31 cellular contexts compared by ENCODE assay signal in the genomic region with DNA sequence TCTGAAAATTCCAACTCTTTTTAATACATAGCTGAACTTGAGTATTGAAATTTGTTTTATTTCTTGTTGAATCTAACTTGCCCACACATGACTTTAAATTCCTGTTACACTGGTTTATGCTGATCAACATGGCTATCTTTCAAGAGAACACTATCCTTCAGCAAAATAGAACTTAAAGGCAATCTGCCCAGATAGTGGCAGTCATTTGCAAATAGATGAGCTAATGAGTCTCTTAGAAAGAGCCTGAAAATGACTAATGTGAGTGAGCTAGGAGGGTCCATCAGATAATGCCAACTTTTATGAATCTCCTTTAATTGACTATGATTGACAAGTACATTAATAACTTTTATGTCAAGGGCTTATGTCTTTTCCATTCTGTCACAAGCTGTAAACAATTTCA.
"Had no signal": no experiment of that assay in that cellular context is flagged by ENCODE, and none has a peak within 500 bp of the region (broad histone marks: within the 10 kb centered on the region; RNA-seq: fewer than 3 reads in every experiment).

No MANE protein-coding gene starts in this region.

- H3K4me1 Mint-ChIP-seq: activated CD4-positive, alpha-beta memory T cell treated with anti-CD3 and anti-CD28 coated beads, Interleukin-2, amount 10 ng/mL, durations not matched to agents 7 days and 5 days; activated CD4-positive, alpha-beta T cell treated with anti-CD3 and anti-CD28 coated beads, Interleukin-2, amount 10 ng/mL, durations not matched to agents 7 days and 5 days; activated T-helper 17 cell treated with anti-CD3 and anti-CD28 coated beads, Interleukin-2, amount 50 U/mL, for 72 hours; central memory CD8-positive, alpha-beta T cell had no signal

- H3K4me3 ChIP-seq: coronary artery, dorsolateral prefrontal cortex, esophagus muscularis mucosa, gastroesophageal sphincter, heart right ventricle, hepatocyte had no signal

- ATAC-seq: activated T-cell treated with anti-CD3 and anti-CD28 coated beads, Interleukin-2, amount 50 U/mL, for 4 hours; activated T-helper 17 cell treated with anti-CD3 and anti-CD28 coated beads, Interleukin-2, amount 50 U/mL, for 72 hours; effector memory CD8-positive, alpha-beta T cell; gastroesophageal sphincter; heart right ventricle; WTC11 had no signal

- H3K4me3 Mint-ChIP-seq: activated CD4-positive, alpha-beta memory T cell treated with anti-CD3 and anti-CD28 coated beads, Interleukin-2, amount 10 ng/mL, durations not matched to agents 7 days and 5 days; activated CD4-positive, alpha-beta T cell treated with anti-CD3 and anti-CD28 coated beads, Interleukin-2, amount 10 ng/mL, durations not matched to agents 7 days and 5 days; activated naive CD8-positive, alpha-beta T cell; activated T-cell treated with anti-CD3 and anti-CD28 coated beads, Interleukin-2, amount 50 U/mL, for 4 hours; activated T-helper 17 cell treated with anti-CD3 and anti-CD28 coated beads, Interleukin-2, amount 50 U/mL, for 72 hours; central memory CD8-positive, alpha-beta T cell; dendritic cell treated with granulocyte-macrophage colony-stimulating factor and Interleukin-4, amounts not matched to agents 40 ng/mL and 50 ng/mL, for 4 days; effector memory CD8-positive, alpha-beta T cell; WTC11 had no signal

- H3K9me3 Mint-ChIP-seq: activated CD4-positive, alpha-beta memory T cell treated with anti-CD3 and anti-CD28 coated beads, Interleukin-2, amount 10 ng/mL, durations not matched to agents 7 days and 5 days; activated CD4-positive, alpha-beta T cell treated with anti-CD3 and anti-CD28 coated beads, Interleukin-2, amount 10 ng/mL, durations not matched to agents 7 days and 5 days; activated T-helper 17 cell treated with anti-CD3 and anti-CD28 coated beads, Interleukin-2, amount 50 U/mL, for 72 hours; WTC11 had no signal

- H3K4me2 ChIP-seq: hepatocyte had no signal

- H3K9me3 ChIP-seq: esophagus muscularis mucosa, gastroesophageal sphincter, heart right ventricle had no signal

- H3K27ac ChIP-seq: brain microvascular endothelial cell, coronary artery, dorsolateral prefrontal cortex, esophagus muscularis mucosa, gastroesophageal sphincter, heart right ventricle, hepatocyte, VCaP had no signal

- DNase-seq: activated CD4-positive, alpha-beta memory T cell treated with anti-CD3 and anti-CD28 coated beads, Interleukin-2, amount 10 ng/mL, durations not matched to agents 7 days and 5 days; activated CD4-positive, alpha-beta T cell treated with anti-CD3 and anti-CD28 coated beads for 1 hour; activated CD4-positive, alpha-beta T cell treated with anti-CD3 and anti-CD28 coated beads for 4 hours; activated CD4-positive, alpha-beta T cell treated with anti-CD3 and anti-CD28 coated beads, Interleukin-2, amount 10 ng/mL, durations not matched to agents 7 days and 5 days; activated CD4-positive, alpha-beta T cell treated with anti-CD3 and anti-CD28 coated beads, Interleukin-2, amount 50 U/mL, for 4 hours; activated CD8-positive, alpha-beta memory T cell treated with anti-CD3 and anti-CD28 coated beads, Interleukin-2, amount 50 U/mL, for 48 hours; activated effector memory CD4-positive, alpha-beta T cell treated with Interleukin-2 at 50 U/mL for 16 hours; activated gamma-delta T cell treated with Interleukin-2 at 50 U/mL for 16 hours; activated naive CD4-positive, alpha-beta T cell treated with anti-CD3 and anti-CD28 coated beads, Interleukin-2, amount 50 U/mL, for 16 hours; activated naive CD4-positive, alpha-beta T cell treated with Interleukin-2 at 50 U/mL for 16 hours; activated T-cell treated with anti-CD3 and anti-CD28 coated beads for 4 hours; activated T-cell treated with anti-CD3 and anti-CD28 coated beads, Interleukin-2, amount 50 U/mL, for 4 hours; amniotic stem cell; anterior cingulate cortex; brain microvascular endothelial cell; dorsolateral prefrontal cortex; effector memory CD8-positive, alpha-beta T cell; erythroblast; foreskin melanocyte; heart right ventricle; T-helper 2 cell had no signal

- H3K36me3 ChIP-seq: brain microvascular endothelial cell, esophagus muscularis mucosa, gastroesophageal sphincter, heart right ventricle had no signal

- H3K36me3 Mint-ChIP-seq: activated naive CD8-positive, alpha-beta T cell; WTC11 had no signal

- H3K27ac Mint-ChIP-seq: activated CD4-positive, alpha-beta memory T cell treated with anti-CD3 and anti-CD28 coated beads, Interleukin-2, amount 10 ng/mL, durations not matched to agents 7 days and 5 days; activated CD4-positive, alpha-beta T cell treated with anti-CD3 and anti-CD28 coated beads, Interleukin-2, amount 10 ng/mL, durations not matched to agents 7 days and 5 days; activated naive CD8-positive, alpha-beta T cell; activated T-helper 17 cell treated with anti-CD3 and anti-CD28 coated beads, Interleukin-2, amount 50 U/mL, for 72 hours; dendritic cell treated with granulocyte-macrophage colony-stimulating factor and Interleukin-4, amounts not matched to agents 40 ng/mL and 50 ng/mL, for 4 days; effector memory CD8-positive, alpha-beta T cell; WTC11 had no signal

- H3K4me1 ChIP-seq: esophagus muscularis mucosa, gastroesophageal sphincter, heart right ventricle had no signal

- H3K27me3 Mint-ChIP-seq: activated CD4-positive, alpha-beta memory T cell treated with anti-CD3 and anti-CD28 coated beads, Interleukin-2, amount 10 ng/mL, durations not matched to agents 7 days and 5 days; activated CD4-positive, alpha-beta T cell treated with anti-CD3 and anti-CD28 coated beads, Interleukin-2, amount 10 ng/mL, durations not matched to agents 7 days and 5 days; activated naive CD8-positive, alpha-beta T cell; activated T-helper 17 cell treated with anti-CD3 and anti-CD28 coated beads, Interleukin-2, amount 50 U/mL, for 72 hours; central memory CD8-positive, alpha-beta T cell; dendritic cell treated with granulocyte-macrophage colony-stimulating factor and Interleukin-4, amounts not matched to agents 40 ng/mL and 50 ng/mL, for 4 days; effector memory CD8-positive, alpha-beta T cell had no signal

- H3K79me2 ChIP-seq: hepatocyte had no signal

- H2AFZ ChIP-seq: hepatocyte had no signal
